In genomic region chr11:79400717-79401330, GRCh38 we compare ENCODE assay signal across 8 cellular contexts. TPM values are rescaled to one million over a fixed set of nuclear protein-coding genes. Genes with fewer than 3 reads are reported as not detected.
DNase-seq lines count a peak whose midpoint lies in the region; ATAC-seq and TF ChIP-seq lines count a peak whose summit lies in the region.

No MANE protein-coding gene starts in this region.

- no peak overlapping the region for H3K27ac ChIP-seq in osteoblast (ENCODE audit: low read depth, low read length)
- H3K27ac ChIP-seq in CD8-positive, alpha-beta T cell (ENCODE audit: low read depth, low read length) = no peak overlapping the region

- H3K9me3 ChIP-seq in HAP-1 = no peaks in the 10 kb centered on the region
- H3K9me3 ChIP-seq in osteoblast (ENCODE audit: low read depth, low read length) = no peaks in the 10 kb centered on the region
- H3K9me3 ChIP-seq in CD8-positive, alpha-beta T cell (ENCODE audit: low read length) = no peaks in the 10 kb centered on the region

- no peaks in the 10 kb centered on the region for H3K27me3 Mint-ChIP-seq in CD8-positive, alpha-beta T cell (ENCODE audit: low read depth)

- no peaks in the 10 kb centered on the region for H4K20me1 ChIP-seq in osteoblast (ENCODE audit: insufficient read depth, low read length)

- H3K27ac Mint-ChIP-seq in CD8-positive, alpha-beta T cell = no peak overlapping the region

- no peaks in the 10 kb centered on the region for H3K4me1 Mint-ChIP-seq in CD8-positive, alpha-beta T cell (ENCODE audit: low read depth)

- CTCF ChIA-PET in CD8-positive, alpha-beta T cell (lab: Charles Lee) = no interaction called here

- H3K36me3 Mint-ChIP-seq in CD8-positive, alpha-beta T cell = no peaks in the 10 kb centered on the region

- H3K27me3 ChIP-seq in HAP-1 (ENCODE audit: low read depth) = no peaks in the 10 kb centered on the region
- no peaks in the 10 kb centered on the region for H3K27me3 ChIP-seq in osteoblast (ENCODE audit: insufficient read depth, low read length)
- H3K27me3 ChIP-seq in CD8-positive, alpha-beta T cell (ENCODE audit: insufficient read depth, low read length) = no peaks in the 10 kb centered on the region

- DNase-seq in NCI-H82 (lab: John Stamatoyannopoulos, UW) = peak; percentile 44
- no peak for DNase-seq in NCI-H82 treated with DMSO at 0.1 percent for 48 hours (lab: John Stamatoyannopoulos, UW; ENCODE audit: unreplicated experiment)
- DNase-seq in HAP-1 (ENCODE audit: low spot score in 2 of 2) = peak; percentile 22 to 68
- DNase-seq in NCI-H526 treated with DMSO at 0.1 percent for 48 hours (lab: John Stamatoyannopoulos, UW) = peak; percentile 19
- DNase-seq in epithelial cell of esophagus (ENCODE audit: low read depth) = peak; percentile 70
- peak; percentile 72 for DNase-seq in osteoblast (ENCODE audit: insufficient read length, low spot score, missing footprints)
- DNase-seq in CD8-positive, alpha-beta T cell = no peak
- DNase-seq in KG1 (lab: John Stamatoyannopoulos, UW) = no peak

- no peak overlapping the region for H2AFZ ChIP-seq in osteoblast (ENCODE audit: low read length)

- no peaks in the 10 kb centered on the region for H3K9me3 Mint-ChIP-seq in CD8-positive, alpha-beta T cell

- intact Hi-C loops in CD8-positive, alpha-beta T cell (cut with DNase I, micrococcal nuclease) = no loop called here

- no peaks in the 10 kb centered on the region; the same call in 1 of the 2 replicates for H3K36me3 ChIP-seq in HAP-1 (replicated peaks)
- no peaks in the 10 kb centered on the region for H3K36me3 ChIP-seq in osteoblast (ENCODE audit: insufficient read depth, low read length)
- H3K36me3 ChIP-seq in CD8-positive, alpha-beta T cell (ENCODE audit: insufficient read depth, low read length) = no peaks in the 10 kb centered on the region

- in situ Hi-C loops in HAP-1 (cut with MboI; ENCODE audit: low sequenced_read_pairs) = no loop called here

- H3K4me3 ChIP-seq in HAP-1 (no peak overlapping the region), epithelial cell of esophagus (ENCODE audit: low read length) (no peak overlapping the region), osteoblast (ENCODE audit: insufficient read depth, low read length) (no peak overlapping the region)
- no peak overlapping the region for H3K4me3 ChIP-seq in CD8-positive, alpha-beta T cell (ENCODE audit: low read depth, low read length)

- no peak for ATAC-seq in CD8-positive, alpha-beta T cell

- H3K79me2 ChIP-seq in osteoblast (ENCODE audit: insufficient read depth, low read length) = no peaks in the 10 kb centered on the region

- no peak overlapping the region for H3K4me3 Mint-ChIP-seq in CD8-positive, alpha-beta T cell

- TF ChIP-seq CTCF in epithelial cell of esophagus (IDR thresholded peaks at IDR 0.05; ENCODE audit: insufficient read depth, low read depth, low read length, missing control alignments) (peak; percentile 90), osteoblast (IDR thresholded peaks at IDR 0.05; ENCODE audit: extremely low read depth, low read depth, low read length) (peak; percentile 93)
- TF ChIP-seq CTCF in CD8-positive, alpha-beta T cell (IDR thresholded peaks at IDR 0.05) = no peak

- H3K4me1 ChIP-seq in HAP-1 (peaks cover 7% of the 10 kb centered on the region; the same call in 1 of the 2 replicates), osteoblast (ENCODE audit: insufficient read depth, low read length) (peaks cover 19% of the 10 kb centered on the region)
- H3K4me1 ChIP-seq in CD8-positive, alpha-beta T cell (ENCODE audit: insufficient read depth, low read length) = no peaks in the 10 kb centered on the region

- H3K4me2 ChIP-seq in osteoblast (ENCODE audit: insufficient read depth, low read length) = no peak overlapping the region

- POLR2A ChIA-PET in CD8-positive, alpha-beta T cell (lab: Charles Lee) = no interaction called here

RNA-seq across cellular contexts. Expression of gene TENM4, which starts 40.0 kb away (rescaled TPM):
- 63.3 and 76.9 TPM in 2 replicates for total RNA-seq in osteoblast
- total RNA-seq in CD8-positive, alpha-beta T cell = not detected

Comparison
In these comparisons a context has a peak if more than half of its experiments do, and no peak if none do; other contexts are left out.
1. DNase-seq: peak in NCI-H82 (single experiment), HAP-1 (2 of 2), NCI-H526 treated with DMSO at 0.1 percent for 48 hours (single experiment), epithelial cell of esophagus (single experiment) and osteoblast (single experiment); none in NCI-H82 treated with DMSO at 0.1 percent for 48 hours (single experiment), CD8-positive, alpha-beta T cell (0 of 7) and KG1 (single experiment).
2. RNA of gene TENM4, which starts 40.0 kb away (total RNA-seq): 63.3 to 76.9 TPM in osteoblast; not detected in CD8-positive, alpha-beta T cell; every median in the first group is over 10 times any median in the second.